Comparison of ENCODE assay signal across 18 cellular contexts in genomic region chr19:51456541-51457290, GRCh38. TPM values are rescaled to one million over a fixed set of nuclear protein-coding genes. Genes with fewer than 3 reads are reported as not detected.
DNase-seq lines count a peak whose midpoint lies in the region; ATAC-seq and TF ChIP-seq lines count a peak whose summit lies in the region.
"Had no signal": no experiment of that assay in that cellular context is flagged by ENCODE, and none has a peak within 500 bp of the region (broad histone marks: within the 10 kb centered on the region; RNA-seq: fewer than 3 reads in every experiment).

No MANE protein-coding gene starts in this region.

- peaks cover 10% of the 10 kb centered on the region for H3K27me3 Mint-ChIP-seq in activated CD8-positive, alpha-beta memory T cell treated with anti-CD3 and anti-CD28 coated beads, Interleukin-2, amount 10 ng/mL, durations not matched to agents 7 days and 5 days
- peaks cover 11% of the 10 kb centered on the region for H3K27me3 Mint-ChIP-seq in GM23338 (ENCODE audit: insufficient read depth, low read depth, poor library complexity)

- TF ChIP-seq CTCF in dorsolateral prefrontal cortex (IDR thresholded peaks at IDR 0.05 in 54 of 56, conservative IDR thresholded peaks at IDR 0.05 in 2 of 56; ENCODE audit: low read depth in 1 of 56, partially characterized antibody in 56 of 56) (no peak), vagina (IDR thresholded peaks at IDR 0.05) (no peak), GM23338 (conservative IDR thresholded peaks at IDR 0.05; ENCODE audit: low read depth in 2 of 2) (no peak)

- no peaks in the 10 kb centered on the region for H3K36me3 ChIP-seq in vagina
- H3K36me3 ChIP-seq in GM23338 (ENCODE audit: insufficient read depth), result no peaks in the 10 kb centered on the region
- H3K36me3 ChIP-seq: MG63 had no signal

- H3K9me2 ChIP-seq in GM23338 (ENCODE audit: insufficient read depth), result peaks cover 3% of the 10 kb centered on the region; the same call in 1 of the 2 replicates

- H3K4me1 Mint-ChIP-seq in activated CD8-positive, alpha-beta memory T cell treated with anti-CD3 and anti-CD28 coated beads, Interleukin-2, amount 10 ng/mL, durations not matched to agents 7 days and 5 days, result peaks cover 8% of the 10 kb centered on the region
- no peaks in the 10 kb centered on the region; the same call in 2 of the 3 replicates for H3K4me1 Mint-ChIP-seq in GM23338

- DNase-seq in activated CD8-positive, alpha-beta memory T cell treated with anti-CD3 and anti-CD28 coated beads, Interleukin-2, amount 10 ng/mL, durations not matched to agents 7 days and 5 days, result peak; percentile 37
- no peak for DNase-seq in activated CD8-positive, alpha-beta memory T cell treated with anti-CD3 and anti-CD28 coated beads, Interleukin-2, amount 50 U/mL, for 48 hours
- DNase-seq in dorsolateral prefrontal cortex (no peak), pons (ENCODE audit: low spot score) (peak; percentile 69), vagina (ENCODE audit: extremely low spot score in 2 of 2) (no peak), dermis blood vessel endothelial cell (no peak), GM23338 (ENCODE audit: low spot score) (no peak)
- DNase-seq: EL, MG63, NCI-H1417 treated with DMSO at 0.1 percent for 48 hours, NCI-H2029, NCI-H510A, NCI-H82 had no signal

- H3K4me2 ChIP-seq in GM23338, result no peak overlapping the region
- H3K4me2 ChIP-seq: KMS-11 had no signal

- H3K4me3 ChIP-seq in dorsolateral prefrontal cortex, result peak overlapping the region in 41 of 59 donors; percentile 1 to 52 (median 29)
- no peak overlapping the region for H3K4me3 ChIP-seq in vagina
- H3K4me3 ChIP-seq in GM23338, result no peak overlapping the region
- H3K4me3 ChIP-seq: MG63 had no signal

- no peak for TF ChIP-seq POLR2A in vagina (IDR thresholded peaks at IDR 0.05)

- CTCF ChIA-PET in activated CD8-positive, alpha-beta memory T cell treated with anti-CD3 and anti-CD28 coated beads, Interleukin-2, amount 10 ng/mL, durations not matched to agents 7 days and 5 days (lab: Charles Lee), result no interaction called here

- H3K27ac Mint-ChIP-seq in activated CD8-positive, alpha-beta memory T cell treated with anti-CD3 and anti-CD28 coated beads, Interleukin-2, amount 10 ng/mL, durations not matched to agents 7 days and 5 days, result no peak overlapping the region
- no peak overlapping the region for H3K27ac Mint-ChIP-seq in GM23338

- H3K79me2 ChIP-seq in GM23338 (replicated peaks; ENCODE audit: insufficient read depth), result no peaks in the 10 kb centered on the region

- H3K36me3 Mint-ChIP-seq in activated CD8-positive, alpha-beta memory T cell treated with anti-CD3 and anti-CD28 coated beads, Interleukin-2, amount 10 ng/mL, durations not matched to agents 7 days and 5 days, result no peaks in the 10 kb centered on the region
- peaks cover 7% of the 10 kb centered on the region for H3K36me3 Mint-ChIP-seq in GM23338 (ENCODE audit: low read depth)

- H3K4me1 ChIP-seq in vagina (no peaks in the 10 kb centered on the region), GM23338 (ENCODE audit: insufficient read depth) (no peaks in the 10 kb centered on the region)

- ATAC-seq in activated CD8-positive, alpha-beta memory T cell treated with anti-CD3 and anti-CD28 coated beads, Interleukin-2, amount 10 ng/mL, durations not matched to agents 7 days and 5 days, result no peak
- ATAC-seq in HG02870 (IDR thresholded peaks at IDR 0.05; ENCODE audit: unreplicated experiment) (no peak), GM23338 (no peak)

- no peak overlapping the region for H3K4me3 Mint-ChIP-seq in activated CD8-positive, alpha-beta memory T cell treated with anti-CD3 and anti-CD28 coated beads, Interleukin-2, amount 10 ng/mL, durations not matched to agents 7 days and 5 days
- no peak overlapping the region for H3K4me3 Mint-ChIP-seq in GM23338

- peaks cover 0 to 54% (median 17%) of the 10 kb centered on the region in 45 donors for H3K27me3 ChIP-seq in dorsolateral prefrontal cortex
- H3K27me3 ChIP-seq in vagina, result no peaks in the 10 kb centered on the region
- no peaks in the 10 kb centered on the region for H3K27me3 ChIP-seq in GM23338 (ENCODE audit: insufficient read depth)

- H3K9me3 Mint-ChIP-seq in activated CD8-positive, alpha-beta memory T cell treated with anti-CD3 and anti-CD28 coated beads, Interleukin-2, amount 10 ng/mL, durations not matched to agents 7 days and 5 days (ENCODE audit: low read depth), result no peaks in the 10 kb centered on the region
- peaks cover 57% of the 10 kb centered on the region for H3K9me3 Mint-ChIP-seq in GM23338

- H4K20me1 ChIP-seq in GM23338 (replicated peaks; ENCODE audit: insufficient read depth), result no peaks in the 10 kb centered on the region

- H3F3A ChIP-seq in GM23338 (replicated peaks; ENCODE audit: low read depth), result no peaks in the 10 kb centered on the region

- intact Hi-C loops in dorsolateral prefrontal cortex (cut with DNase I), result no loop called here
- intact Hi-C loops in vagina (cut with DNase I), result no loop called here

- H3K9me3 ChIP-seq in vagina, result no peaks in the 10 kb centered on the region
- H3K9me3 ChIP-seq: MG63 had no signal

- H2AFZ ChIP-seq in GM23338, result no peak overlapping the region

- peak overlapping the region in 33 of 59 donors; percentile 3 to 69 (median 53) for H3K27ac ChIP-seq in dorsolateral prefrontal cortex
- no peak overlapping the region for H3K27ac ChIP-seq in vagina
- H3K27ac ChIP-seq in GM23338 (ENCODE audit: low read depth), result no peak overlapping the region
- H3K27ac ChIP-seq: C4-2B, KMS-11, RWPE1 had no signal

TF ChIP-seq in GM23338, 12 proteins besides CTCF, POLR2A, EP300 and RAD21 (continues in another document):
- TF ChIP-seq CREB1 (CRISPR knock-in tag; IDR thresholded peaks at IDR 0.05; ENCODE audit: low read depth), result no peak
- no peak for TF ChIP-seq JUNB (IDR thresholded peaks at IDR 0.05; ENCODE audit: unreplicated experiment)
- TF ChIP-seq EZH2 (IDR thresholded peaks at IDR 0.05; ENCODE audit: low read depth, unreplicated experiment), result no peak
- no peak for TF ChIP-seq ZNF114 (CRISPR knock-in tag; IDR thresholded peaks at IDR 0.05)
- TF ChIP-seq ZNF331 (CRISPR knock-in tag; IDR thresholded peaks at IDR 0.05; ENCODE audit: low read depth), result no peak
- no peak for TF ChIP-seq POLR2AphosphoS5 (IDR thresholded peaks at IDR 0.05; ENCODE audit: low read depth)

RNA-seq across cellular contexts. Expression of gene SIGLEC8, which starts 1.5 kb away (rescaled TPM):
- total RNA-seq in activated CD8-positive, alpha-beta memory T cell treated with anti-CD3 and anti-CD28 coated beads, Interleukin-2, amount 10 ng/mL, durations not matched to agents 7 days and 5 days, result not detected
- total RNA-seq in dorsolateral prefrontal cortex, result 10 to 100 TPM in 14 of 120 experiments, 1 to 10 TPM in 106; 1.3 to 16.1 (median 5.4) TPM
- total RNA-seq in vagina, result not detected
- not detected in 2 replicates for total RNA-seq in dermis blood vessel endothelial cell
- not detected in 2 replicates for total RNA-seq in GM23338 (2014; rRNA removed; shearing (Covaris generic))
- polyA plus RNA-seq in GM23338 (2016; fragmentation: Nextera tagmentation; extraction: Ambion mirVana), result not detected in 2 replicates
- total RNA-seq: OCI-LY7 had no signal

RNA-seq across cellular contexts. Expression of gene CEACAM18, which starts 21.6 kb away (rescaled TPM):
- total RNA-seq in activated CD8-positive, alpha-beta memory T cell treated with anti-CD3 and anti-CD28 coated beads, Interleukin-2, amount 10 ng/mL, durations not matched to agents 7 days and 5 days, result not detected
- not detected for total RNA-seq in dorsolateral prefrontal cortex
- not detected for total RNA-seq in vagina
- not detected in 2 replicates for total RNA-seq in dermis blood vessel endothelial cell
- total RNA-seq in GM23338 (2014; rRNA removed; shearing (Covaris generic)), result not detected in 2 replicates
- not detected in 2 replicates for polyA plus RNA-seq in GM23338 (2016; fragmentation: Nextera tagmentation; extraction: Ambion mirVana)
- total RNA-seq: OCI-LY7 had no signal

RNA-seq across cellular contexts. Expression of gene SIGLEC10, which starts 39.3 kb away (rescaled TPM):
- total RNA-seq in activated CD8-positive, alpha-beta memory T cell treated with anti-CD3 and anti-CD28 coated beads, Interleukin-2, amount 10 ng/mL, durations not matched to agents 7 days and 5 days, result 1 to 10 TPM; 1.4 to 2.1 TPM
- total RNA-seq in dorsolateral prefrontal cortex, result 10 to 100 TPM in 30 of 120 experiments, 1 to 10 TPM in 90; 1.6 to 24.4 (median 6.1) TPM
- total RNA-seq in vagina, result 3.7 TPM
- not detected in 2 replicates for total RNA-seq in dermis blood vessel endothelial cell
- total RNA-seq in GM23338 (2014; rRNA removed; shearing (Covaris generic)), result not detected in 2 replicates
- polyA plus RNA-seq in GM23338 (2016; fragmentation: Nextera tagmentation; extraction: Ambion mirVana), result 0.47 and 0.56 TPM in 2 replicates

RNA-seq across cellular contexts. Expression of gene SIGLEC12, which starts 44.9 kb away (rescaled TPM):
- total RNA-seq in activated CD8-positive, alpha-beta memory T cell treated with anti-CD3 and anti-CD28 coated beads, Interleukin-2, amount 10 ng/mL, durations not matched to agents 7 days and 5 days, result 1 to 10 TPM in 1 of 2 experiments, under 1 TPM in 1; 0.98 to 3.9 TPM
- total RNA-seq in dorsolateral prefrontal cortex (under 1 TPM in 8 of 120 experiments, not detected in 112; 0.22 to 0.50 (median 0.31) TPM), vagina (not detected), dermis blood vessel endothelial cell (not detected in 2 replicates)
- not detected in 2 replicates for total RNA-seq in GM23338 (2014; rRNA removed; shearing (Covaris generic))
- not detected in 2 replicates for polyA plus RNA-seq in GM23338 (2016; fragmentation: Nextera tagmentation; extraction: Ambion mirVana)
- total RNA-seq: OCI-LY7 had no signal

Comparison
In these comparisons a context has a peak if more than half of its experiments do, and no peak if none do; other contexts are left out.
1. DNase-seq: peak in activated CD8-positive, alpha-beta memory T cell treated with anti-CD3 and anti-CD28 coated beads, Interleukin-2, amount 10 ng/mL, durations not matched to agents 7 days and 5 days (single experiment) and pons (single experiment); none in activated CD8-positive, alpha-beta memory T cell treated with anti-CD3 and anti-CD28 coated beads, Interleukin-2, amount 50 U/mL, for 48 hours (single experiment), dorsolateral prefrontal cortex (0 of 10), vagina (0 of 2), dermis blood vessel endothelial cell (single experiment) and GM23338 (single experiment).
2. H3K27ac ChIP-seq: peak in dorsolateral prefrontal cortex (33 of 59); none in vagina (single experiment) and GM23338 (single experiment).
3. H3K4me3 ChIP-seq: peak in dorsolateral prefrontal cortex (41 of 59); none in vagina (0 of 2) and GM23338 (single experiment).